In genomic region chr19:30959011-30959410, GRCh38 we compare ENCODE assay signal across 27 cellular contexts.
"Had no signal": no experiment of that assay in that cellular context is flagged by ENCODE, and none has a peak within 500 bp of the region (broad histone marks: within the 10 kb centered on the region; RNA-seq: fewer than 3 reads in every experiment).

No MANE protein-coding gene starts in this region.

- H3K27me3 ChIP-seq: testis, thyroid gland, tibial artery, tibial nerve, upper lobe of left lung, uterus, vagina had no signal

- H3K4me1 Mint-ChIP-seq: stimulated activated memory B cell treated with anti-CD40 and anti-IgM and Interleukin-4, amounts not matched to agents 10 μg/mL and 1 μg/mL and 100 μg/mL, for 72 hours; stimulated activated naive B cell treated with anti-CD40 and anti-IgM and Interleukin-4, amounts not matched to agents 10 μg/mL and 1 μg/mL and 100 μg/mL, for 72 hours; stimulated activated naive CD8-positive, alpha-beta T cell treated with anti-CD3 and anti-CD28 coated beads, Interleukin-15, amount 100 ng/mL, for 72 hours had no signal

- H3K27ac ChIP-seq: stomach, suprapubic skin, testis, thoracic aorta, thyroid gland, tibial artery, tibial nerve, transverse colon, upper lobe of left lung, upper lobe of right lung, uterus, vagina had no signal

- H3K9me3 ChIP-seq: suprapubic skin, testis, thoracic aorta, thyroid gland, transverse colon, upper lobe of left lung, upper lobe of right lung, uterus, vagina had no signal

- ATAC-seq: stimulated activated memory B cell treated with anti-CD40 and anti-IgM and Interleukin-4, amounts not matched to agents 10 μg/mL and 1 μg/mL and 100 μg/mL, for 72 hours; stimulated activated naive B cell treated with anti-CD40 and anti-IgM and Interleukin-4, amounts not matched to agents 10 μg/mL and 1 μg/mL and 100 μg/mL, for 72 hours; stimulated activated naive CD8-positive, alpha-beta T cell treated with anti-CD3 and anti-CD28 coated beads, Interleukin-15, amount 100 ng/mL, for 72 hours; stimulated activated naive CD8-positive, alpha-beta T cell treated with anti-CD3 and anti-CD28 coated beads, Interleukin-15, Interleukin-2, amounts not matched to agents 100 U/mL and 50 U/mL, for 24 hours; upper lobe of right lung had no signal

- H3K4me1 ChIP-seq: stomach, suprapubic skin, tibial artery, tibial nerve, transverse colon, upper lobe of left lung, upper lobe of right lung, uterus, vagina had no signal

- H3K36me3 Mint-ChIP-seq: stimulated activated memory B cell treated with anti-CD40 and anti-IgM and Interleukin-4, amounts not matched to agents 10 μg/mL and 1 μg/mL and 100 μg/mL, for 72 hours; stimulated activated naive B cell treated with anti-CD40 and anti-IgM and Interleukin-4, amounts not matched to agents 10 μg/mL and 1 μg/mL and 100 μg/mL, for 72 hours; type B pancreatic cell had no signal

- DNase-seq: stimulated activated CD4-positive, alpha-beta T cell treated with anti-CD3 and anti-CD28 coated beads, Interleukin-2, amount 100 ng/mL, for 48 hours; stimulated activated CD4-positive, alpha-beta T cell treated with anti-CD3 and anti-CD28 coated beads, Interleukin-4, amount 100 ng/mL, for 1 hour; stimulated activated CD4-positive, alpha-beta T cell treated with anti-CD3 and anti-CD28 coated beads, Interleukin-4, amount 100 ng/mL, for 24 hours; stimulated activated CD4-positive, alpha-beta T cell treated with anti-CD3 and anti-CD28 coated beads, Interleukin-4, amount 100 ng/mL, for 4 hours; stimulated activated CD8-positive, alpha-beta memory T cell treated with anti-CD3 and anti-CD28 coated beads, Interleukin-4, amount 100 ng/mL, for 48 hours; stimulated activated naive B cell treated with anti-CD40 and anti-IgM and Interleukin-4, amounts not matched to agents 10 μg/mL and 1 μg/mL and 100 μg/mL, for 72 hours; stimulated activated naive CD4-positive, alpha-beta T cell; stimulated activated naive CD4-positive, alpha-beta T cell treated with Interleukin-2 at 50 U/mL for 16 hours; stimulated activated naive CD8-positive, alpha-beta T cell treated with anti-CD3 and anti-CD28 coated beads, Interleukin-15, amount 100 ng/mL, for 72 hours; stimulated activated naive CD8-positive, alpha-beta T cell treated with anti-CD3 and anti-CD28 coated beads, Interleukin-15, Interleukin-2, amounts not matched to agents 100 U/mL and 50 U/mL, for 24 hours; stomach; substantia nigra; testis; thyroid gland; tibial artery; transverse colon; trophoblast cell; upper lobe of left lung; upper lobe of right lung; uterus had no signal

- H3K4me3 ChIP-seq: stomach, suprapubic skin, testis, thoracic aorta, thyroid gland, tibial artery, tibial nerve, transverse colon, upper lobe of left lung, upper lobe of right lung, uterus, vagina had no signal

- H3K9me3 Mint-ChIP-seq: stimulated activated naive CD8-positive, alpha-beta T cell treated with anti-CD3 and anti-CD28 coated beads, Interleukin-15, amount 100 ng/mL, for 72 hours; type B pancreatic cell had no signal

- H3K36me3 ChIP-seq: stomach, suprapubic skin, thoracic aorta, thyroid gland, tibial artery, tibial nerve, transverse colon, upper lobe of left lung, upper lobe of right lung, uterus, vagina had no signal

- H3K27me3 Mint-ChIP-seq: stimulated activated memory B cell treated with anti-CD40 and anti-IgM and Interleukin-4, amounts not matched to agents 10 μg/mL and 1 μg/mL and 100 μg/mL, for 72 hours; stimulated activated naive B cell treated with anti-CD40 and anti-IgM and Interleukin-4, amounts not matched to agents 10 μg/mL and 1 μg/mL and 100 μg/mL, for 72 hours had no signal

- H3K4me3 Mint-ChIP-seq: stimulated activated memory B cell treated with anti-CD40 and anti-IgM and Interleukin-4, amounts not matched to agents 10 μg/mL and 1 μg/mL and 100 μg/mL, for 72 hours; stimulated activated naive B cell treated with anti-CD40 and anti-IgM and Interleukin-4, amounts not matched to agents 10 μg/mL and 1 μg/mL and 100 μg/mL, for 72 hours; stimulated activated naive CD8-positive, alpha-beta T cell treated with anti-CD3 and anti-CD28 coated beads, Interleukin-15, amount 100 ng/mL, for 72 hours; stimulated activated naive CD8-positive, alpha-beta T cell treated with anti-CD3 and anti-CD28 coated beads, Interleukin-15, Interleukin-2, amounts not matched to agents 100 ng/mL and 50 ng/mL, for 24 hours; type B pancreatic cell had no signal

- H3K27ac Mint-ChIP-seq: stimulated activated memory B cell treated with anti-CD40 and anti-IgM and Interleukin-4, amounts not matched to agents 10 μg/mL and 1 μg/mL and 100 μg/mL, for 72 hours; stimulated activated naive B cell treated with anti-CD40 and anti-IgM and Interleukin-4, amounts not matched to agents 10 μg/mL and 1 μg/mL and 100 μg/mL, for 72 hours; stimulated activated naive CD8-positive, alpha-beta T cell treated with anti-CD3 and anti-CD28 coated beads, Interleukin-15, Interleukin-2, amounts not matched to agents 100 ng/mL and 50 ng/mL, for 24 hours; type B pancreatic cell had no signal
